ENCODE assay signal across 22 cellular contexts in the genomic region with DNA sequence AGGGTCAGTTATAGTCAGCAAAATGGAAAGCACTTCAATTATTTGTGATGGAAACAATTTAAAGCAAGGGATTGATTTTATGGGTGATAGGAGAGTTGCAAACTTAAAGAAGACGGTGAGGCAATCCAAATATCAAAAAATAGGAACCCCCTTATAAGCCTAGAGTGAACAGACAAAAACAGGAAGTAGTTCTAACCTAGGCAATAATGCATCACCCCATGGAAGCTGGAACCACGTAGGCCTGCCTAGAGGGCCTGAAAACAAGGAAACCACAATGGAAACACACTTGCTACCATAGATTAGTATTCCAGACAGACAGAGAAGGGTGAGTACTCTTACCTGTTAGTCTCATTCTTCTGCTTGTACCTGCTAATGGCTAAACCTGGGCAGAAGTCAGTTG.
"Had no signal": no experiment of that assay in that cellular context is flagged by ENCODE, and none has a peak within 500 bp of the region (broad histone marks: within the 10 kb centered on the region; RNA-seq: fewer than 3 reads in every experiment).

No MANE protein-coding gene starts in this region.

- H3K4me3 ChIP-seq: colonic mucosa, dorsolateral prefrontal cortex, esophagus muscularis mucosa, left lung, lung, neural progenitor cell, testis, vagina had no signal

- DNase-seq: activated CD4-positive, alpha-beta memory T cell treated with anti-CD3 and anti-CD28 coated beads for 36 hours; activated CD4-positive, alpha-beta T cell treated with anti-CD3 and anti-CD28 coated beads for 48 hours; activated effector memory CD4-positive, alpha-beta T cell treated with anti-CD3 and anti-CD28 coated beads, Interleukin-2, amount 50 U/mL, for 16 hours; activated naive CD4-positive, alpha-beta T cell treated with anti-CD3 and anti-CD28 coated beads, Interleukin-2, amount 10 ng/mL, durations not matched to agents 7 days and 5 days; activated T-cell treated with anti-CD3 and anti-CD28 coated beads, Interleukin-2, amount 50 U/mL, for 72 hours; amygdala; colonic mucosa; dorsolateral prefrontal cortex; glutamatergic neuron; hippocampal formation; kidney glomerular epithelial cell; left lung; naive thymus-derived CD8-positive, alpha-beta T cell; posterior cingulate gyrus; small intestine; testis had no signal

- ATAC-seq: activated T-cell treated with anti-CD3 and anti-CD28 coated beads, Interleukin-2, amount 50 U/mL, for 72 hours; left lung; naive thymus-derived CD8-positive, alpha-beta T cell; sciatic nerve; stimulated activated memory B cell treated with anti-CD40 and anti-IgM and Interleukin-4, amounts not matched to agents 10 μg/mL and 1 μg/mL and 100 μg/mL, for 72 hours had no signal
